11 cellular contexts compared by ENCODE assay signal in the genomic region with DNA sequence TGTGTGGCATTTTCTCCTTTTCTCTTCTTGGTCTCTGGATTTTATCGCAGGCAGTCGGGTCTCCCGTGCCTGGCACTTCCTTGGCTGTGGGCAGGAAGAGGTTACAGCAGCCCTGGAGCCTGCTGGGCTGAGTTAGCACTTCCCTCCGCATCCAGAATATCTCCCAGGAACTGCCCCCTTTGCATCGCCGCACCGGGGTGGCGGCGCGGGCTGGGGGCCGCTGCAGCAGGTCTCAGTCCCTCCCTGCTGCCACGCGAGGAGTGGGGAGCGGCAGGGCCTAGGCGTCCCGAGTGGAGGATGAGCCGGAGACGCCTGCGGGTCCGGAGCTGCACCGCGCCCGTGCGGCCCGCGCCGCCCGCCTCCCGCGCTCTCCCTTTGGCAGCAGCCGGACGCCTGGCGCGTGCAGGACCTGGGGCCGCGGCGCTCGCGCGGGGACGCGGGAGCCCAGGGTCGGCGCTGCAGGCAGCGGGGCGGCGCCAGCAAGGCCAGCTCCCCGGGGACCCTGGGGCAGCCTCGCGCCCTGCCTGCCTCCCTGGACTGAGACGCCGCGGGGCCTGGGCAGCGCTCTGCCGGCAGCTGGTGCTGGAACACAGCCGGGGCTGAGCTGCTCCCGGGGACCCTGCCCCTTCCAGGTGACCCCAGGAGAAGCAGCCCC.
DNase-seq lines count a peak whose midpoint lies in the region; ATAC-seq, FAIRE-seq and TF ChIP-seq lines count a peak whose summit lies in the region.
"Had no signal": no experiment of that assay in that cellular context is flagged by ENCODE, and none has a peak within 500 bp of the region (broad histone marks: within the 10 kb centered on the region; RNA-seq: fewer than 3 reads in every experiment).

No MANE protein-coding gene starts in this region.

- intact Hi-C loops in breast epithelium (cut with DNase I; ENCODE audit: low total_unique reads) (no loop called here), MCF 10A (cut with micrococcal nuclease) (no loop called here)

- TF ChIP-seq POLR2A in breast epithelium (IDR thresholded peaks at IDR 0.05), result no peak

- DNase-seq in breast epithelium (ENCODE audit: low spot score in 2 of 2) (no peak), MCF 10A (ENCODE audit: unreplicated experiment) (no peak), mesothelial cell of epicardium (ENCODE audit: low spot score in 2 of 2, unreplicated experiment in 2 of 2) (peak; percentile 20 to 47), urothelium cell line (ENCODE audit: low spot score) (peak; percentile 67), AG08396 (ENCODE audit: low spot score) (no peak)
- no peak for DNase-seq in stimulated activated CD4-positive, alpha-beta T cell treated with anti-CD3 and anti-CD28 coated beads, Interleukin-12 subunit alpha, Interleukin-12 subunit beta, amount 100 ng/mL, for 4 hours
- DNase-seq: activated CD4-positive, alpha-beta memory T cell treated with anti-CD3 and anti-CD28 coated beads, Interleukin-2, amount 10 ng/mL, durations not matched to agents 7 days and 5 days; CD8-positive, alpha-beta memory T cell; stimulated activated CD4-positive, alpha-beta T cell treated with anti-CD3 and anti-CD28 coated beads, Interleukin-2, amount 100 ng/mL, for 48 hours had no signal

- TF ChIP-seq CTCF in breast epithelium (IDR thresholded peaks at IDR 0.05) (no peak), MCF 10A (IDR thresholded peaks at IDR 0.05; ENCODE audit: unreplicated experiment) (no peak), mesothelial cell of epicardium (IDR thresholded peaks at IDR 0.05; ENCODE audit: unreplicated experiment) (no peak)

- FAIRE-seq in urothelium cell line (lab: Jason Lieb, UNC), result no peak

- H3K4me3 Mint-ChIP-seq in MCF 10A (ENCODE audit: unreplicated experiment) (no peak overlapping the region), mesothelial cell of epicardium (peak overlapping the region; percentile 54)
- H3K4me3 Mint-ChIP-seq: activated CD4-positive, alpha-beta memory T cell treated with anti-CD3 and anti-CD28 coated beads, Interleukin-2, amount 10 ng/mL, durations not matched to agents 7 days and 5 days; CD8-positive, alpha-beta memory T cell had no signal

- CTCF ChIA-PET in MCF 10A (lab: Yijun Ruan, JAX), result no interaction called here

- H3K4me1 Mint-ChIP-seq in MCF 10A (ENCODE audit: insufficient read depth, unreplicated experiment) (no peaks in the 10 kb centered on the region), mesothelial cell of epicardium (peaks cover 9% of the 10 kb centered on the region)
- H3K4me1 Mint-ChIP-seq: activated CD4-positive, alpha-beta memory T cell treated with anti-CD3 and anti-CD28 coated beads, Interleukin-2, amount 10 ng/mL, durations not matched to agents 7 days and 5 days had no signal

- H3K27ac ChIP-seq in breast epithelium, result peak overlapping the region in 1 of 2 donors; percentile 66
- no peak overlapping the region for H3K27ac ChIP-seq in ectodermal cell (ENCODE audit: insufficient read depth, low read depth, low read length, poor library complexity, severe bottlenecking)

- no peak overlapping the region for H3K27ac Mint-ChIP-seq in MCF 10A (ENCODE audit: low read depth, unreplicated experiment)
- H3K27ac Mint-ChIP-seq in mesothelial cell of epicardium, result no peak overlapping the region
- H3K27ac Mint-ChIP-seq: activated CD4-positive, alpha-beta memory T cell treated with anti-CD3 and anti-CD28 coated beads, Interleukin-2, amount 10 ng/mL, durations not matched to agents 7 days and 5 days; CD8-positive, alpha-beta memory T cell had no signal

- no peaks in the 10 kb centered on the region for H3K9me3 ChIP-seq in breast epithelium
- H3K9me3 ChIP-seq in ectodermal cell (ENCODE audit: control insufficient read depth, low read length), result no peaks in the 10 kb centered on the region

- H3K9me3 Mint-ChIP-seq in MCF 10A (ENCODE audit: unreplicated experiment), result no peaks in the 10 kb centered on the region
- H3K9me3 Mint-ChIP-seq in mesothelial cell of epicardium, result peaks cover 7% of the 10 kb centered on the region
- H3K9me3 Mint-ChIP-seq: activated CD4-positive, alpha-beta memory T cell treated with anti-CD3 and anti-CD28 coated beads, Interleukin-2, amount 10 ng/mL, durations not matched to agents 7 days and 5 days had no signal

- POLR2A ChIA-PET in MCF 10A (lab: Yijun Ruan, JAX), result no interaction called here

- no peaks in the 10 kb centered on the region for H3K4me1 ChIP-seq in breast epithelium
- H3K4me1 ChIP-seq in ectodermal cell (ENCODE audit: control insufficient read depth, insufficient read depth, low read length), result peaks cover 12% of the 10 kb centered on the region

- H3K4me3 ChIP-seq in breast epithelium (peak overlapping the region; percentile 45 to 78 (median 56)), ectodermal cell (ENCODE audit: insufficient read depth, low read depth, low read length) (peak overlapping the region; percentile 36)

- H3K36me3 Mint-ChIP-seq in MCF 10A (ENCODE audit: insufficient read depth, unreplicated experiment), result no peaks in the 10 kb centered on the region
- H3K36me3 Mint-ChIP-seq in mesothelial cell of epicardium, result no peaks in the 10 kb centered on the region

- no peaks in the 10 kb centered on the region for H3K36me3 ChIP-seq in breast epithelium
- no peaks in the 10 kb centered on the region for H3K36me3 ChIP-seq in ectodermal cell (ENCODE audit: control insufficient read depth, insufficient read depth, low read length)

- H3K27me3 ChIP-seq in breast epithelium (peaks cover 0 to 10% of the 10 kb centered on the region in 2 donors), ectodermal cell (ENCODE audit: control insufficient read depth, insufficient read depth, low read length, poor library complexity, severe bottlenecking) (peaks cover 70% of the 10 kb centered on the region)

- WGBS in ectodermal cell, 2 experiments, result 0 to 1% methylated on average over 57 of the region's 57 CpGs

- H3K27me3 Mint-ChIP-seq in MCF 10A (ENCODE audit: insufficient read depth, unreplicated experiment), result peaks cover 17% of the 10 kb centered on the region
- peaks cover 47% of the 10 kb centered on the region for H3K27me3 Mint-ChIP-seq in mesothelial cell of epicardium (ENCODE audit: low read depth)

- no TSS peak for BruUV-seq in MCF 10A (replicated peaks; lab: Mats Ljungman, UMichigan)

- no peak for ATAC-seq in HG02973 (IDR thresholded peaks at IDR 0.05; ENCODE audit: unreplicated experiment)

Comparison
In these comparisons a context has a peak if more than half of its experiments do, and no peak if none do; other contexts are left out.
1. DNase-seq: peak in mesothelial cell of epicardium (2 of 2) and urothelium cell line (single experiment); none in breast epithelium (0 of 2), MCF 10A (single experiment), AG08396 (single experiment) and stimulated activated CD4-positive, alpha-beta T cell treated with anti-CD3 and anti-CD28 coated beads, Interleukin-12 subunit alpha, Interleukin-12 subunit beta, amount 100 ng/mL, for 4 hours (single experiment).